In genomic region chr1:92903765-92904164, GRCh38 we compare ENCODE assay signal across 15 cellular contexts.
"Had no signal": no experiment of that assay in that cellular context is flagged by ENCODE, and none has a peak within 500 bp of the region (broad histone marks: within the 10 kb centered on the region; RNA-seq: fewer than 3 reads in every experiment).

No MANE protein-coding gene starts in this region.

- H3K27ac ChIP-seq: coronary artery, tibial artery, uterus had no signal

- H3K36me3 ChIP-seq: tibial artery, uterus had no signal

- H3K4me3 Mint-ChIP-seq: naive thymus-derived CD8-positive, alpha-beta T cell had no signal

- H3K4me1 ChIP-seq: tibial artery, uterus had no signal

- H3K9me3 ChIP-seq: mucosa of descending colon, tibial artery, uterus had no signal

- ATAC-seq: esophagus mucosa; mucosa of descending colon; naive thymus-derived CD8-positive, alpha-beta T cell had no signal

- H3K4me3 ChIP-seq: coronary artery, mucosa of descending colon, tibial artery, uterus had no signal

- H3K27me3 Mint-ChIP-seq: naive thymus-derived CD8-positive, alpha-beta T cell had no signal

- DNase-seq: activated CD4-positive, CD25-positive, alpha-beta regulatory T cell treated with anti-CD3 and anti-CD28 coated beads, Interleukin-2, amount 50 U/mL, for 72 hours; activated CD8-positive, alpha-beta memory T cell treated with anti-CD3 and anti-CD28 coated beads for 24 hours; activated naive CD4-positive, alpha-beta T cell treated with Interleukin-2 at 50 U/mL for 16 hours; amniotic stem cell; mucosa of descending colon; naive thymus-derived CD8-positive, alpha-beta T cell; posterior cingulate gyrus; retina; stimulated activated naive CD4-positive, alpha-beta T cell; SW 1271; T1000; tibial artery; uterus had no signal
